Comparison of ENCODE assay signal across 8 cellular contexts in genomic region chr3:48716982-48717746, GRCh38. TPM values are rescaled to one million over a fixed set of nuclear protein-coding genes. Genes with fewer than 3 reads are reported as not detected.
A peak's percentile ranks its signal among the peaks of the same experiment; 100 is the strongest.
DNase-seq lines count a peak whose midpoint lies in the region; ATAC-seq and TF ChIP-seq lines count a peak whose summit lies in the region.

TSS of gene IP6K2 (minus strand) at chr3:48717221. CDS start at chr3:48695291, 21,930 bp downstream.

- H3K4me3 ChIP-seq in BJ (ENCODE audit: low read depth, low read length) = peak within 1 kb of the TSS; percentile 93
- H3K4me3 ChIP-seq in coronary artery = peak within 1 kb of the TSS; percentile 92

- ATAC-seq in GM19324 (IDR thresholded peaks at IDR 0.05; ENCODE audit: low FRiP score, unreplicated experiment) = peak; percentile 97
- ATAC-seq in HG03469 (IDR thresholded peaks at IDR 0.05; ENCODE audit: unreplicated experiment) = peak; percentile 90
- peak; percentile 93 for ATAC-seq in left colon

- TF ChIP-seq CTCF in BJ (IDR thresholded peaks at IDR 0.05; ENCODE audit: insufficient read depth, low read depth, low read length) (no peak), coronary artery (IDR thresholded peaks at IDR 0.05) (no peak)

- peaks cover 19% of the 10 kb centered on the region for H3K36me3 Mint-ChIP-seq in activated CD4-positive, alpha-beta T cell treated with anti-CD3 and anti-CD28 coated beads, Interleukin-2, amount 10 ng/mL, durations not matched to agents 24 days and 14 days (ENCODE audit: low read depth)

- peaks cover 29% of the 10 kb centered on the region for H3K4me1 Mint-ChIP-seq in activated CD4-positive, alpha-beta T cell treated with anti-CD3 and anti-CD28 coated beads, Interleukin-2, amount 10 ng/mL, durations not matched to agents 24 days and 14 days

- peak within 1 kb of the TSS; percentile 78 to 81 for H3K27ac ChIP-seq in coronary artery

- H3K27me3 ChIP-seq in BJ (ENCODE audit: control insufficient read depth, insufficient read depth, low read length) = no peaks in the 10 kb centered on the region

- CTCF ChIA-PET in BJ (lab: Yijun Ruan, JAX) = interaction anchor here (1.1 to 5.5 kb wide), 2 partner anchors 21 to 157 kb away, joined by 3 to 34 read pairs; no protein-coding TSS in a partner anchor

- DNase-seq in BJ (ENCODE audit: low read depth) (peak; percentile 84), NCI-H526 treated with DMSO at 0.1 percent for 48 hours (lab: John Stamatoyannopoulos, UW) (peak; percentile 95), coronary artery (ENCODE audit: low spot score) (peak; percentile 99), left colon (peak; percentile 99 to 100)
- DNase-seq in activated CD4-positive, alpha-beta T cell treated with anti-CD3 and anti-CD28 coated beads, Interleukin-2, amount 10 ng/mL, durations not matched to agents 24 days and 14 days = peak; percentile 100
- peak; percentile 99 for DNase-seq in stimulated activated CD4-positive, alpha-beta T cell treated with anti-CD3 and anti-CD28 coated beads, Interleukin-1b, Interleukin-23, amount 100 ng/mL, for 48 hours

- H3K4me3 Mint-ChIP-seq in activated CD4-positive, alpha-beta T cell treated with anti-CD3 and anti-CD28 coated beads, Interleukin-2, amount 10 ng/mL, durations not matched to agents 24 days and 14 days = peak within 1 kb of the TSS; percentile 98

- intact Hi-C loops in activated CD4-positive, alpha-beta T cell treated with anti-CD3 and anti-CD28 coated beads, Interleukin-2, amount 10 ng/mL, durations not matched to agents 24 days and 14 days (cut with micrococcal nuclease) = loop anchor here (2.0 to 5.0 kb wide), 4 partner anchors 54 to 1520 kb away; partner anchors contain the start of genes CELSR3, GNAI2, NME6 and QRICH1
- intact Hi-C loops in left colon (cut with DNase I, micrococcal nuclease) = no loop called here

- H3K27me3 Mint-ChIP-seq in activated CD4-positive, alpha-beta T cell treated with anti-CD3 and anti-CD28 coated beads, Interleukin-2, amount 10 ng/mL, durations not matched to agents 24 days and 14 days = peaks cover 22% of the 10 kb centered on the region

- H3K9me3 Mint-ChIP-seq in activated CD4-positive, alpha-beta T cell treated with anti-CD3 and anti-CD28 coated beads, Interleukin-2, amount 10 ng/mL, durations not matched to agents 24 days and 14 days = peaks cover 8% of the 10 kb centered on the region

- H3K27ac Mint-ChIP-seq in activated CD4-positive, alpha-beta T cell treated with anti-CD3 and anti-CD28 coated beads, Interleukin-2, amount 10 ng/mL, durations not matched to agents 24 days and 14 days = peak within 1 kb of the TSS; percentile 98

- H3K36me3 ChIP-seq in BJ (ENCODE audit: control insufficient read depth, insufficient read depth, low read length) = peaks cover 3% of the 10 kb centered on the region; the same call in 1 of the 2 replicates

- POLR2A ChIA-PET in BJ (lab: Charles Lee) = interaction anchor here (0.7 to 1.1 kb wide), 2 partner anchors 21 to 1330 kb away, joined by 3 to 4 read pairs; no protein-coding TSS in a partner anchor

RNA-seq across cellular contexts. Expression of gene IP6K2, which starts in this region (rescaled TPM):
- 65.5 and 89.9 TPM in 2 replicates for polyA plus RNA-seq in BJ (2011; rRNA removed)
- polyA minus RNA-seq in BJ (2011; rRNA and poly(A)+ RNA removed) = 35.0 and 47.2 TPM in 2 replicates
- 57.9 and 58.4 TPM in 2 replicates for total RNA-seq in activated CD4-positive, alpha-beta T cell treated with anti-CD3 and anti-CD28 coated beads, Interleukin-2, amount 10 ng/mL, durations not matched to agents 24 days and 14 days
- total RNA-seq in left colon = 100 to 1,000 TPM; 112 to 128 TPM

Comparison
In these comparisons a context has a peak if more than half of its experiments do, and no peak if none do; other contexts are left out.
1. Peak in every context shown above with its lines: DNase-seq, ATAC-seq, H3K4me3 ChIP-seq and H3K27ac ChIP-seq.